9 cellular contexts compared by ENCODE assay signal in the genomic region with DNA sequence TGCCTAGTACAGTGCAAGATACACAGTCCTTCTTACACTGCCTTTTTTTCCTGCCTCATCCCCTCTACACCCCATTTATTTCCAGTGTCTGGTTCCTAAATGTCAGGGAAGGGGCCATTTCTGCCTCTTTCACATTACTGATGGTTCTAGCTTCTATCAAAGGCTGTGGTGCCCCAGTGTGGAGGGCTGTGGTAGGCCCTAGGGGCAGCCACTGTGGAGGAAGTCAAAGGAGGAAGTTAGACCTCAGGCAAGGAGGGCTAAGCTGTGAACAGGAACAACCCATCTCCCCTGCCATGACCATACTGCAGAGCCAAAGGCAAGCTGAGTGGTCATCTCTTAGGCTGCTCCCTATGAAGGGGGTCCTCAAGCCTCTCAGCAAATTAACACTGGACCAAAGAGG.
DNase-seq lines count a peak whose midpoint lies in the region; ATAC-seq, FAIRE-seq and TF ChIP-seq lines count a peak whose summit lies in the region.
"Had no signal": no experiment of that assay in that cellular context is flagged by ENCODE, and none has a peak within 500 bp of the region (broad histone marks: within the 10 kb centered on the region; RNA-seq: fewer than 3 reads in every experiment).

No MANE protein-coding gene starts in this region.

- H3K27ac ChIP-seq in liver (ENCODE audit: low read depth in 1 of 2, low read length in 2 of 2): no peak overlapping the region
- H3K27ac ChIP-seq: 22Rv1 had no signal

- TF ChIP-seq RAD21 in liver (IDR thresholded peaks at IDR 0.05): peak; percentile 66 to 72

- ATAC-seq in HG03460 (IDR thresholded peaks at IDR 0.05; ENCODE audit: unreplicated experiment): peak; percentile 62

- no peak overlapping the region for H3K4me3 ChIP-seq in liver (ENCODE audit: low read depth in 1 of 3, low read length in 3 of 3)

- H3K36me3 ChIP-seq in liver (ENCODE audit: control insufficient read depth in 4 of 4, insufficient read depth in 3 of 4, low read depth in 1 of 4, low read length in 3 of 4): no peaks in the 10 kb centered on the region

- DNase-seq in NK-92 treated with Interleukin-12 subunit alpha and Interleukin-12 subunit beta, amount 100 ng/mL, for 24 hours (lab: John Stamatoyannopoulos, UW): peak; percentile 3
- DNase-seq in NK-92 (lab: John Stamatoyannopoulos, UW; ENCODE audit: unreplicated experiment): no peak
- DNase-seq in activated CD4-positive, alpha-beta T cell treated with anti-CD3 and anti-CD28 coated beads, Interleukin-2, amount 50 U/mL, for 1 hour: peak; percentile 35
- DNase-seq in SW 1271 (lab: John Stamatoyannopoulos, UW): no peak
- no peak for DNase-seq in NCI-H2081 (lab: John Stamatoyannopoulos, UW)
- DNase-seq in D721Med (ENCODE audit: insufficient read length, low spot score): no peak

- FAIRE-seq in D721Med (lab: Jason Lieb, UNC): no peak

- H3K9me3 ChIP-seq in liver (ENCODE audit: control insufficient read depth in 4 of 4, low read length in 3 of 4): no peaks in the 10 kb centered on the region

- no peaks in the 10 kb centered on the region for H3K27me3 ChIP-seq in liver (ENCODE audit: control insufficient read depth in 4 of 4, insufficient read depth in 4 of 4, low read length in 3 of 4)

- H3K4me1 ChIP-seq in liver (ENCODE audit: control insufficient read depth in 4 of 4, insufficient read depth in 4 of 4, low read length in 3 of 4): peaks cover 0 to 2% (median 0%) of the 10 kb centered on the region in 4 donors

- peak; percentile 15 for TF ChIP-seq CTCF in liver (IDR thresholded peaks at IDR 0.05; ENCODE audit: low read depth, low read length, missing input control)
- no peak for TF ChIP-seq CTCF in D721Med (IDR thresholded peaks at IDR 0.05; ENCODE audit: insufficient read depth, missing control alignments)

- no peak overlapping the region for H3K9ac ChIP-seq in liver (ENCODE audit: low read depth in 1 of 2, low read length in 2 of 2)

TF ChIP-seq in liver, 16 proteins besides CTCF, POLR2A, EP300 and RAD21:
- TF ChIP-seq, protein P1, sequence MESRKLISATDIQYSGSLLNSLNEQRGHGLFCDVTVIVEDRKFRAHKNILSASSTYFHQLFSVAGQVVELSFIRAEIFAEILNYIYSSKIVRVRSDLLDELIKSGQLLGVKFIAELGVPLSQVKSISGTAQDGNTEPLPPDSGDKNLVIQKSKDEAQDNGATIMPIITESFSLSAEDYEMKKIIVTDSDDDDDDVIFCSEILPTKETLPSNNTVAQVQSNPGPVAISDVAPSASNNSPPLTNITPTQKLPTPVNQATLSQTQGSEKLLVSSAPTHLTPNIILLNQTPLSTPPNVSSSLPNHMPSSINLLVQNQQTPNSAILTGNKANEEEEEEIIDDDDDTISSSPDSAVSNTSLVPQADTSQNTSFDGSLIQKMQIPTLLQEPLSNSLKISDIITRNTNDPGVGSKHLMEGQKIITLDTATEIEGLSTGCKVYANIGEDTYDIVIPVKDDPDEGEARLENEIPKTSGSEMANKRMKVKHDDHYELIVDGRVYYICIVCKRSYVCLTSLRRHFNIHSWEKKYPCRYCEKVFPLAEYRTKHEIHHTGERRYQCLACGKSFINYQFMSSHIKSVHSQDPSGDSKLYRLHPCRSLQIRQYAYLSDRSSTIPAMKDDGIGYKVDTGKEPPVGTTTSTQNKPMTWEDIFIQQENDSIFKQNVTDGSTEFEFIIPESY (IDR thresholded peaks at IDR 0.05): no peak
- TF ChIP-seq JUND (IDR thresholded peaks at IDR 0.05) (no peak), EGR1 (IDR thresholded peaks at IDR 0.05; ENCODE audit: low read depth in 2 of 2) (no peak), FOXA2 (IDR thresholded peaks at IDR 0.05) (no peak), YY1 (IDR thresholded peaks at IDR 0.05) (no peak), MAX (IDR thresholded peaks at IDR 0.05) (no peak), NR2F2 (IDR thresholded peaks at IDR 0.05) (no peak), SP1 (IDR thresholded peaks at IDR 0.05) (no peak), FOXA1 (IDR thresholded peaks at IDR 0.05) (no peak), HNF4G (IDR thresholded peaks at IDR 0.05) (no peak), HNF4A (conservative IDR thresholded peaks at IDR 0.05) (no peak), TAF1 (conservative IDR thresholded peaks at IDR 0.05) (no peak)
- TF ChIP-seq, protein P2, sequence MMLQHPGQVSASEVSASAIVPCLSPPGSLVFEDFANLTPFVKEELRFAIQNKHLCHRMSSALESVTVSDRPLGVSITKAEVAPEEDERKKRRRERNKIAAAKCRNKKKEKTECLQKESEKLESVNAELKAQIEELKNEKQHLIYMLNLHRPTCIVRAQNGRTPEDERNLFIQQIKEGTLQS (IDR thresholded peaks at IDR 0.05): no peak

Comparison
In these comparisons a context has a peak if more than half of its experiments do, and no peak if none do; other contexts are left out.
1. DNase-seq: peak in NK-92 treated with Interleukin-12 subunit alpha and Interleukin-12 subunit beta, amount 100 ng/mL, for 24 hours (single experiment) and activated CD4-positive, alpha-beta T cell treated with anti-CD3 and anti-CD28 coated beads, Interleukin-2, amount 50 U/mL, for 1 hour (single experiment); none in NK-92 (single experiment), SW 1271 (0 of 2), NCI-H2081 (0 of 2) and D721Med (single experiment).